ENCODE assay signal across 9 cellular contexts in genomic region chr1:159067699-159068621, GRCh38. TPM values are rescaled to one million over a fixed set of nuclear protein-coding genes. Genes with fewer than 3 reads are reported as not detected.
DNase-seq lines count a peak whose midpoint lies in the region; ATAC-seq and TF ChIP-seq lines count a peak whose summit lies in the region.
"Had no signal": no experiment of that assay in that cellular context is flagged by ENCODE, and none has a peak within 500 bp of the region (broad histone marks: within the 10 kb centered on the region; RNA-seq: fewer than 3 reads in every experiment).

No MANE protein-coding gene starts in this region.

- no peaks in the 10 kb centered on the region for H3K9me3 ChIP-seq in Karpas-422 (ENCODE audit: low read length)
- H3K9me3 ChIP-seq in gastrocnemius medialis, result no peaks in the 10 kb centered on the region

- DNase-seq in Karpas-422, result peak; percentile 90
- no peak for DNase-seq in effector memory CD8-positive, alpha-beta T cell
- DNase-seq in NCI-H510A (lab: John Stamatoyannopoulos, UW), result no peak
- no peak for DNase-seq in gastrocnemius medialis
- DNase-seq in AG08396 (ENCODE audit: low spot score), result no peak

- ATAC-seq in GM18508 (IDR thresholded peaks at IDR 0.05; ENCODE audit: insufficient read depth, unreplicated experiment) (peak; percentile 93), GM21723 (IDR thresholded peaks at IDR 0.05; ENCODE audit: unreplicated experiment) (peak; percentile 81), gastrocnemius medialis (no peak)
- peak; percentile 76 for ATAC-seq in effector memory CD8-positive, alpha-beta T cell (replicated peaks)

- H3K4me2 ChIP-seq in Karpas-422 (ENCODE audit: low read depth, low read length, poor library complexity, severe bottlenecking), result peak overlapping the region; percentile 86

- TF ChIP-seq POLR2A in gastrocnemius medialis (IDR thresholded peaks at IDR 0.05), result no peak

- intact Hi-C loops in gastrocnemius medialis (cut with DNase I; ENCODE audit: low total_unique reads), result no loop called here

- H3K4me1 Mint-ChIP-seq in effector memory CD8-positive, alpha-beta T cell (ENCODE audit: low read depth in 2 of 2), result peaks cover 20 to 22% of the 10 kb centered on the region in 2 donors

- peak overlapping the region; percentile 40 for H2AFZ ChIP-seq in Karpas-422 (ENCODE audit: low read length)

- peak overlapping the region; percentile 85 for H3K4me3 Mint-ChIP-seq in effector memory CD8-positive, alpha-beta T cell

- H3K27ac ChIP-seq in Karpas-422 (ENCODE audit: low read length), result peak overlapping the region; percentile 97
- H3K27ac ChIP-seq in urinary bladder (ENCODE audit: low read depth), result peak overlapping the region; percentile 28
- peak overlapping the region in 1 of 4 donors; percentile 44 for H3K27ac ChIP-seq in gastrocnemius medialis

- H3K27ac Mint-ChIP-seq in effector memory CD8-positive, alpha-beta T cell, result peak overlapping the region; percentile 99

- 54% methylated on average over 6 of the region's 6 CpGs for WGBS in urinary bladder

- peak overlapping the region; percentile 57 for H3K4me3 ChIP-seq in Karpas-422 (ENCODE audit: low read length)
- no peak overlapping the region for H3K4me3 ChIP-seq in urinary bladder (ENCODE audit: low read depth, low read length)
- no peak overlapping the region for H3K4me3 ChIP-seq in gastrocnemius medialis

- no peaks in the 10 kb centered on the region for H4K20me1 ChIP-seq in Karpas-422 (ENCODE audit: insufficient read depth, low read depth, low read length)

- H3K4me1 ChIP-seq in Karpas-422 (ENCODE audit: low read length) (peaks cover 56% of the 10 kb centered on the region), urinary bladder (ENCODE audit: insufficient read depth) (no peaks in the 10 kb centered on the region), gastrocnemius medialis (no peaks in the 10 kb centered on the region)

- no peaks in the 10 kb centered on the region for H3K9me3 Mint-ChIP-seq in effector memory CD8-positive, alpha-beta T cell

- no peak for TF ChIP-seq CTCF in gastrocnemius medialis (IDR thresholded peaks at IDR 0.05 in 4 of 5, conservative IDR thresholded peaks at IDR 0.05 in 1 of 5)

- no peaks in the 10 kb centered on the region for H3K79me2 ChIP-seq in Karpas-422 (ENCODE audit: low read length)

- peak overlapping the region; percentile 64 for H3K9ac ChIP-seq in Karpas-422 (ENCODE audit: low read length)

- H3K27me3 ChIP-seq in Karpas-422 (ENCODE audit: low read length), result no peaks in the 10 kb centered on the region
- H3K27me3 ChIP-seq in gastrocnemius medialis, result no peaks in the 10 kb centered on the region

- no peaks in the 10 kb centered on the region for H3K27me3 Mint-ChIP-seq in effector memory CD8-positive, alpha-beta T cell

- in situ Hi-C loops in gastrocnemius medialis (cut with MboI; ENCODE audit: low sequenced_read_pairs in 4 of 4), result loop anchor here in 1 of 4 donors (25.0 kb wide), 1 partner anchor 856 kb away; no protein-coding TSS in a partner anchor

- H3K36me3 Mint-ChIP-seq in effector memory CD8-positive, alpha-beta T cell (ENCODE audit: insufficient read depth), result peaks cover 14% of the 10 kb centered on the region

- H3K9me2 ChIP-seq in Karpas-422 (replicated peaks; ENCODE audit: insufficient read depth, low read length), result no peaks in the 10 kb centered on the region

- H3K36me3 ChIP-seq in Karpas-422 (ENCODE audit: insufficient read depth, low read length) (no peaks in the 10 kb centered on the region), urinary bladder (ENCODE audit: insufficient read depth) (no peaks in the 10 kb centered on the region), gastrocnemius medialis (no peaks in the 10 kb centered on the region)

RNA-seq across cellular contexts. Expression of gene AIM2, which starts 8.6 kb away (rescaled TPM):
- total RNA-seq in Karpas-422 (2014; rRNA removed; shearing (Covaris generic); ENCODE audit: low replicate concordance), result 1.7 and 2.1 TPM in 2 replicates
- total RNA-seq in urinary bladder (3.0 TPM), gastrocnemius medialis (not detected)
- polyA plus RNA-seq in urinary bladder, result 0.63 TPM
- total RNA-seq: epithelial cell of proximal tubule had no signal

RNA-seq across cellular contexts. Expression of gene IFI16, which starts 58.3 kb away (rescaled TPM):
- 31.9 and 36.3 TPM in 2 replicates for total RNA-seq in Karpas-422 (2014; rRNA removed; shearing (Covaris generic); ENCODE audit: low replicate concordance)
- 51.7 TPM for total RNA-seq in urinary bladder
- polyA plus RNA-seq in urinary bladder, result 76.6 TPM
- total RNA-seq in gastrocnemius medialis, result 10 to 100 TPM; 13.5 to 18.5 (median 14.2) TPM

Comparison
In these comparisons a context has a peak if more than half of its experiments do, and no peak if none do; other contexts are left out.
1. ATAC-seq: peak in GM18508 (single experiment), GM21723 (single experiment) and effector memory CD8-positive, alpha-beta T cell (single experiment); none in gastrocnemius medialis (0 of 2).